ENCODE assay signal across 8 cellular contexts in the genomic region with DNA sequence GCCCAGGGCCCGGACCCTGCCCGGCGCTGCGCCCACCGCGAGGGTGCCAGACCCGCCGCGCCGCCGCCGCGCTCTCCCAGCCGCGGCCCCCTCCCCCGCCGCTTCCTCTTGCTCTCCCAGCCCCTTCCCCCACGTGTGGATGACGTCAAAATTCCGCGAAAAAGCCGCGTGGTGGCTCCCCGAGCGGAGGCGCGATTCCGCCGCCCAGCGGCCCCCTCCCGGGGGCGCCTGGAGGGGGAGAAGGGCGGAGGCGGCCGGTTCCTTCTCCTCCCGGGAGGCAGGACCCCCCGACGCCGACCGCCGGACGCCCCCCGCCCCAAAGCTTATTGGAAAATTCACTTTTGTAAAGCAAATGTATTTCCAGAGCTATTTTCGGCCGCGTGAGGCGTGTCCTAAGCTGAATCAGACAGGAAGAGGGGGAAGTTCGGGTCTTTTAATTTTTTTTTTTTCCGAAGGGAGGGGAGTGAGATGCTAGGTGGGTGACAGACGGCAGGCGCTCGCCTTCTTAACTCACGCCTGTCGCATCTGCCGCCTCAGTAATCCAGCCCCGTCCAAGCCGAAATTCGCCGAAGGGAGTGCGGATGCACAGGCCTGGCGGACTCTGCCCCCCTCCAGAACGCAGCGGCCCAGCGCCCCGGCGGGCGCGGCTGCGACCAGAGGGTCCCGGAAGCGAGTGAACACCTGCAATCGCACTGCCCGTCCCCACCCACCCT. TPM values are rescaled to one million over a fixed set of nuclear protein-coding genes. Genes with fewer than 3 reads are reported as not detected.
DNase-seq lines count a peak whose midpoint lies in the region; ATAC-seq and TF ChIP-seq lines count a peak whose summit lies in the region.

No MANE protein-coding gene starts in this region.

- H3K4me3 ChIP-seq in SK-N-SH (ENCODE audit: low read depth in 2 of 2, low read length in 1 of 2): peak overlapping the region; percentile 22 to 39; a peak in 1 of 4 replicates
- H3K4me3 ChIP-seq in fibroblast of lung (replicated peaks in 1 of 4; ENCODE audit: control extremely low read depth in 1 of 4, insufficient read depth in 1 of 4, low read depth in 3 of 4, low read length in 4 of 4): peak overlapping the region in 2 of 4 experiments; percentile 41 to 44
- peak overlapping the region; percentile 69 for H3K4me3 ChIP-seq in neural cell (ENCODE audit: low read length)

- H3K4me1 ChIP-seq in SK-N-SH (ENCODE audit: control insufficient read depth in 1 of 2, insufficient read depth in 2 of 2, low read depth in 1 of 2, low read length in 1 of 2) (peaks cover 0 to 4% of the 10 kb centered on the region in 2 experiments; a peak in 2 of 4 replicates), fibroblast of lung (ENCODE audit: control insufficient read depth, extremely low read depth, insufficient read depth, low read length) (peaks cover 2% of the 10 kb centered on the region)

- H4K20me1 ChIP-seq in SK-N-SH (ENCODE audit: insufficient read depth) (no peaks in the 10 kb centered on the region; the same call in 1 of the 2 replicates), fibroblast of lung (ENCODE audit: control insufficient read depth, extremely low read depth, insufficient read depth, low read length) (no peaks in the 10 kb centered on the region), neural cell (ENCODE audit: insufficient read depth) (no peaks in the 10 kb centered on the region)

- peaks cover 22% of the 10 kb centered on the region for H3K36me3 Mint-ChIP-seq in activated T-cell treated with anti-CD3 and anti-CD28 coated beads, Interleukin-2, amount 50 U/mL, for 24 hours (ENCODE audit: low read depth)

- H3K9me3 ChIP-seq in SK-N-SH (no peaks in the 10 kb centered on the region), fibroblast of lung (ENCODE audit: control insufficient read depth, insufficient read depth, low read depth, low read length) (no peaks in the 10 kb centered on the region), neural cell (ENCODE audit: low read length) (no peaks in the 10 kb centered on the region)

- peak overlapping the region; percentile 100 for H3K27ac Mint-ChIP-seq in activated T-cell treated with anti-CD3 and anti-CD28 coated beads, Interleukin-2, amount 50 U/mL, for 24 hours

- H3K79me2 ChIP-seq in SK-N-SH (ENCODE audit: insufficient read depth) (no peaks in the 10 kb centered on the region), fibroblast of lung (ENCODE audit: control insufficient read depth, insufficient read depth, low read length) (no peaks in the 10 kb centered on the region), neural cell (replicated peaks; ENCODE audit: insufficient read depth, low read length) (peaks cover 14% of the 10 kb centered on the region)

- H3K4me2 ChIP-seq in SK-N-SH (peak overlapping the region; percentile 76; the same call in 1 of the 2 replicates), fibroblast of lung (ENCODE audit: extremely low read depth, insufficient read depth, low read length) (no peak overlapping the region), neural cell (ENCODE audit: low read length) (peak overlapping the region; percentile 46)

- H3F3A ChIP-seq in SK-N-SH (replicated peaks; ENCODE audit: insufficient read depth) (no peaks in the 10 kb centered on the region), neural cell (ENCODE audit: insufficient read depth, low read length, poor library complexity, severe bottlenecking) (peaks cover 6% of the 10 kb centered on the region)

- TF ChIP-seq CTCF in SK-N-SH (IDR thresholded peaks at IDR 0.05) (no peak), fibroblast of lung (conservative IDR thresholded peaks at IDR 0.05 in 1 of 2, IDR thresholded peaks at IDR 0.05 in 1 of 2; ENCODE audit: low read depth in 1 of 2, low read length in 2 of 2) (no peak), neural cell (IDR thresholded peaks at IDR 0.05; ENCODE audit: poor library complexity, severe bottlenecking) (peak; percentile 41)

- TF ChIP-seq RAD21 in SK-N-SH (IDR thresholded peaks at IDR 0.05; ENCODE audit: low read length): no peak
- TF ChIP-seq RAD21 in neural cell (conservative IDR thresholded peaks at IDR 0.05): no peak

- peak overlapping the region; percentile 95 for H3K4me3 Mint-ChIP-seq in activated T-cell treated with anti-CD3 and anti-CD28 coated beads, Interleukin-2, amount 50 U/mL, for 24 hours

- H2AFZ ChIP-seq in SK-N-SH (ENCODE audit: low read depth) (0 out of 2 replicates have a peak overlapping the region, but pooled peaks have one; percentile 70), fibroblast of lung (ENCODE audit: low read length) (no peak overlapping the region), neural cell (ENCODE audit: low read depth, low read length) (no peak overlapping the region)

- H3K9me3 Mint-ChIP-seq in activated T-cell treated with anti-CD3 and anti-CD28 coated beads, Interleukin-2, amount 50 U/mL, for 24 hours: no peaks in the 10 kb centered on the region

- peaks cover 36% of the 10 kb centered on the region for H3K4me1 Mint-ChIP-seq in activated T-cell treated with anti-CD3 and anti-CD28 coated beads, Interleukin-2, amount 50 U/mL, for 24 hours (ENCODE audit: low read depth)

- H3K36me3 ChIP-seq in SK-N-SH (replicated peaks in 1 of 2; ENCODE audit: control insufficient read depth in 1 of 2, insufficient read depth in 2 of 2, low read length in 1 of 2): no peaks in the 10 kb centered on the region
- H3K36me3 ChIP-seq in fibroblast of lung (ENCODE audit: control insufficient read depth, insufficient read depth, low read length): no peaks in the 10 kb centered on the region
- no peaks in the 10 kb centered on the region for H3K36me3 ChIP-seq in neural cell (ENCODE audit: insufficient read depth, low read length)

- H3K27ac ChIP-seq in SK-N-SH (ENCODE audit: low read depth in 2 of 2, low read length in 1 of 2) (no peak overlapping the region), fibroblast of lung (ENCODE audit: insufficient read depth, low read length) (no peak overlapping the region), neural cell (ENCODE audit: low read length) (no peak overlapping the region)

- TF ChIP-seq EP300 in SK-N-SH (IDR thresholded peaks at IDR 0.05; ENCODE audit: borderline replicate concordance in 1 of 2, low read depth in 1 of 2, low read length in 1 of 2) (no peak), neural cell (conservative IDR thresholded peaks at IDR 0.05; ENCODE audit: poor library complexity, severe bottlenecking) (peak; percentile 25)

- ATAC-seq in SK-N-SH treated with all-trans-retinoic acid at 6 μM for 48 hours: no peak
- no peak for ATAC-seq in HG02852 (IDR thresholded peaks at IDR 0.05; ENCODE audit: unreplicated experiment)

- H3K27me3 ChIP-seq in SK-N-SH (ENCODE audit: insufficient read depth) (peaks cover 94% of the 10 kb centered on the region), fibroblast of lung (ENCODE audit: control insufficient read depth, insufficient read depth, low read length) (peaks cover 78% of the 10 kb centered on the region), neural cell (ENCODE audit: insufficient read depth, low read depth, low read length) (peaks cover 81% of the 10 kb centered on the region)

- no peak overlapping the region for H3K9ac ChIP-seq in SK-N-SH
- no peak overlapping the region for H3K9ac ChIP-seq in fibroblast of lung (ENCODE audit: insufficient read depth, low read length)
- peak overlapping the region; percentile 59 for H3K9ac ChIP-seq in neural cell (ENCODE audit: low read length)

- no peaks in the 10 kb centered on the region for H3K27me3 Mint-ChIP-seq in activated T-cell treated with anti-CD3 and anti-CD28 coated beads, Interleukin-2, amount 50 U/mL, for 24 hours

- DNase-seq in SK-N-SH (peak; percentile 70), NCI-H69 (lab: John Stamatoyannopoulos, UW) (peak; percentile 83), fibroblast of lung (ENCODE audit: low read depth in 2 of 2) (peak; percentile 41 to 71)
- DNase-seq in activated T-cell treated with anti-CD3 and anti-CD28 coated beads, Interleukin-2, amount 50 U/mL, for 24 hours: peak; percentile 97
- peak; percentile 87 to 98 (median 92) for DNase-seq in stimulated activated naive CD4-positive, alpha-beta T cell (lab: John Stamatoyannopoulos, UW)

- 6% methylated on average over 31 of the region's 73 CpGs for WGBS in SK-N-SH (ENCODE audit: low lambda C conversion rate)

- CTCF ChIA-PET in SK-N-SH (lab: Yijun Ruan, JAX): interaction anchor here (0.6 to 4.6 kb wide), 5 partner anchors 8 to 384 kb away, joined by 3 to 35 read pairs (median 3); no protein-coding TSS in a partner anchor

- H3K9me2 ChIP-seq in SK-N-SH (no peaks in the 10 kb centered on the region), neural cell (ENCODE audit: insufficient read depth, low read length) (no peaks in the 10 kb centered on the region)

- POLR2A ChIA-PET in SK-N-SH (lab: Yijun Ruan, JAX): no interaction called here

TF ChIP-seq in SK-N-SH, 30 proteins besides CTCF, POLR2A, EP300 and RAD21 (continues in another document):
- peak; percentile 94 for TF ChIP-seq EZH2phosphoT487 (IDR thresholded peaks at IDR 0.05; ENCODE audit: borderline replicate concordance, low read depth)

TF ChIP-seq in SK-N-SH treated with all-trans-retinoic acid at 6 μM for 48 hours, 23 proteins besides CTCF, POLR2A, EP300 and RAD21 (continues in another document):
- no peak for TF ChIP-seq OSR1 (CRISPR knock-in tag; IDR thresholded peaks at IDR 0.05)

TF ChIP-seq in neural cell, 6 proteins besides CTCF, POLR2A, EP300 and RAD21 (continues in another document):
- peak; percentile 32 for TF ChIP-seq TAF1 (IDR thresholded peaks at IDR 0.05; ENCODE audit: low read depth)

RNA-seq across cellular contexts. Expression of gene CCND2, which starts 4.1 kb away (rescaled TPM):
- polyA plus RNA-seq in SK-N-SH (2012; rRNA removed) (not detected in 2 replicates), fibroblast of lung (7.0 and 9.7 TPM in 2 replicates), neural cell (13.7 and 16.9 TPM in 2 replicates)
- polyA plus RNA-seq in SK-N-SH (2012; cell fraction: cytosol; rRNA removed): not detected in 2 replicates
- not detected in 2 replicates for polyA plus RNA-seq in SK-N-SH (2012; cell fraction: nucleus; rRNA removed)
- 35.2 and 37.3 TPM in 2 replicates for total RNA-seq in fibroblast of lung
- 2.6 and 3.4 TPM in 2 replicates for polyA plus RNA-seq in fibroblast of lung (2012)
- polyA minus RNA-seq in fibroblast of lung (ENCODE audit: low replicate concordance) (38.1 and 55.2 TPM in 2 replicates), neural cell (36.7 and 39.2 TPM in 2 replicates)

RNA-seq across cellular contexts. Expression of gene TIGAR, which starts 51.6 kb away (rescaled TPM):
- polyA plus RNA-seq in SK-N-SH (2012; rRNA removed): 8.3 and 11.2 TPM in 2 replicates
- 14.3 and 24.2 TPM in 2 replicates for polyA plus RNA-seq in SK-N-SH (2012; cell fraction: cytosol; rRNA removed)
- 3.4 and 6.3 TPM in 2 replicates for polyA plus RNA-seq in SK-N-SH (2012; cell fraction: nucleus; rRNA removed)
- total RNA-seq in fibroblast of lung: 12.3 and 19.5 TPM in 2 replicates
- polyA plus RNA-seq in fibroblast of lung: 15.3 and 20.7 TPM in 2 replicates
- 17.5 and 22.8 TPM in 2 replicates for polyA plus RNA-seq in fibroblast of lung (2012)
- 0.37 TPM in 1 of 2 replicates, not detected in the other for polyA minus RNA-seq in fibroblast of lung (ENCODE audit: low replicate concordance)
- polyA plus RNA-seq in neural cell: 9.0 and 10.0 TPM in 2 replicates
- polyA minus RNA-seq in neural cell: 8.3 and 9.5 TPM in 2 replicates
